In the genomic region with DNA sequence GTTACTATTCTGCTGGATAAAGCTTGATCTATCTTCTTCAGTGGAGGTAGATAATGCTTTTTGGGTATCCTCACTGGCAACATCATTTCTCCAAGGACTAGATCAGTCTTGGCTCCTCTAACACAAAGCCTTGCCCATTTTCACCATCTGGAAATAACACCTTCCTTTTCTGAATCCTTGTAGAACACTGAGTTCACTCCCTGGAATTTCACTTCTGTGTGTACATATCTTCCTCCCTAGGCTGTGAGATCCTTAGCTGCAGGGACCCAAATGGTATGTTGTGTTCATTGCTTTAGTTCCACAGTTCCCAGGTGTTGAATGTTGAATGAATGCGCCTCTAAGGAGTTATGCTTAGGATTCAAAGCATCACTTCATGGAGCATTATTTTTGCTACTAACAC, we compare ENCODE assay signal across 19 cellular contexts. TPM values are rescaled to one million over a fixed set of nuclear protein-coding genes. Genes with fewer than 3 reads are reported as not detected.
DNase-seq lines count a peak whose midpoint lies in the region; ATAC-seq and TF ChIP-seq lines count a peak whose summit lies in the region.
"Had no signal": no experiment of that assay in that cellular context is flagged by ENCODE, and none has a peak within 500 bp of the region (broad histone marks: within the 10 kb centered on the region; RNA-seq: fewer than 3 reads in every experiment).

No MANE protein-coding gene starts in this region.

- no peaks in the 10 kb centered on the region for H3K36me3 Mint-ChIP-seq in stimulated activated naive B cell treated with anti-CD40 and anti-IgM and Interleukin-4, amounts not matched to agents 10 μg/mL and 1 μg/mL and 100 μg/mL, for 72 hours
- H3K36me3 Mint-ChIP-seq: CD14-positive monocyte; CD4-positive, alpha-beta memory T cell; CD4-positive, CD25-positive, alpha-beta regulatory T cell; CD8-positive, alpha-beta memory T cell had no signal

- H3K4me1 ChIP-seq in psoas muscle, result peaks cover 28% of the 10 kb centered on the region
- H3K4me1 ChIP-seq: BLaER1 had no signal

- H3K27me3 ChIP-seq in psoas muscle (ENCODE audit: insufficient read depth in 3 of 3, low read length in 2 of 3), result no peaks in the 10 kb centered on the region
- H3K27me3 ChIP-seq: BE2C, BLaER1 had no signal

- intact Hi-C loops in psoas muscle (cut with DNase I), result loop anchor here (5.0 to 10.0 kb wide), 2 partner anchors 83 to 86 kb away; a partner anchor contains a TSS

- H3K27ac Mint-ChIP-seq in stimulated activated naive B cell treated with anti-CD40 and anti-IgM and Interleukin-4, amounts not matched to agents 10 μg/mL and 1 μg/mL and 100 μg/mL, for 72 hours, result peak overlapping the region; percentile 20
- H3K27ac Mint-ChIP-seq: CD4-positive, alpha-beta memory T cell; CD4-positive, CD25-positive, alpha-beta regulatory T cell; CD8-positive, alpha-beta memory T cell had no signal

- no peak overlapping the region for H3K4me3 ChIP-seq in psoas muscle
- H3K4me3 ChIP-seq: BLaER1 had no signal

- no peaks in the 10 kb centered on the region for H3K9me3 Mint-ChIP-seq in stimulated activated naive B cell treated with anti-CD40 and anti-IgM and Interleukin-4, amounts not matched to agents 10 μg/mL and 1 μg/mL and 100 μg/mL, for 72 hours
- H3K9me3 Mint-ChIP-seq: CD4-positive, alpha-beta memory T cell; CD8-positive, alpha-beta memory T cell had no signal

- peak overlapping the region; percentile 88 for H3K27ac ChIP-seq in psoas muscle
- H3K27ac ChIP-seq in temporal lobe (ENCODE audit: low read depth, low read length), result peak overlapping the region; percentile 34
- H3K27ac ChIP-seq: BLaER1 had no signal

- H3K27me3 Mint-ChIP-seq in stimulated activated naive B cell treated with anti-CD40 and anti-IgM and Interleukin-4, amounts not matched to agents 10 μg/mL and 1 μg/mL and 100 μg/mL, for 72 hours, result peaks cover 16 to 31% of the 10 kb centered on the region in 2 donors

- ATAC-seq in psoas muscle (no peak), HG03342 (IDR thresholded peaks at IDR 0.05; ENCODE audit: unreplicated experiment) (no peak)
- no peak for ATAC-seq in stimulated activated naive B cell treated with anti-CD40 and anti-IgM and Interleukin-4, amounts not matched to agents 10 μg/mL and 1 μg/mL and 100 μg/mL, for 72 hours (replicated peaks)

- TF ChIP-seq CTCF in psoas muscle (IDR thresholded peaks at IDR 0.05), result no peak

- DNase-seq in psoas muscle (no peak), cortex of kidney (lab: John Stamatoyannopoulos, UW) (no peak), COLO668 (lab: John Stamatoyannopoulos, UW; ENCODE audit: unreplicated experiment) (no peak)
- DNase-seq in stimulated activated naive B cell treated with anti-CD40 and anti-IgM and Interleukin-4, amounts not matched to agents 10 μg/mL and 1 μg/mL and 100 μg/mL, for 72 hours, result no peak
- DNase-seq: 8988T; ACHN; BE2C; C1 segment of cervical spinal cord; Caco-2; Calu3; CD4-positive, alpha-beta memory T cell; CD4-positive, CD25-positive, alpha-beta regulatory T cell; CD8-positive, alpha-beta memory T cell; DMS79 treated with DMSO at 0.1 percent for 48 hours; GF-D8 had no signal

- WGBS in psoas muscle, 3 donors, result 88 to 97% (median 96%) methylated on average over 1 of the region's 1 CpG

- H3K4me1 Mint-ChIP-seq in stimulated activated naive B cell treated with anti-CD40 and anti-IgM and Interleukin-4, amounts not matched to agents 10 μg/mL and 1 μg/mL and 100 μg/mL, for 72 hours, result peaks cover 16 to 24% of the 10 kb centered on the region in 2 donors
- H3K4me1 Mint-ChIP-seq: CD14-positive monocyte; CD4-positive, alpha-beta memory T cell; CD4-positive, CD25-positive, alpha-beta regulatory T cell; CD8-positive, alpha-beta memory T cell had no signal

- no peak overlapping the region for H3K4me3 Mint-ChIP-seq in stimulated activated naive B cell treated with anti-CD40 and anti-IgM and Interleukin-4, amounts not matched to agents 10 μg/mL and 1 μg/mL and 100 μg/mL, for 72 hours
- H3K4me3 Mint-ChIP-seq: CD14-positive monocyte; CD4-positive, alpha-beta memory T cell; CD4-positive, CD25-positive, alpha-beta regulatory T cell; CD8-positive, alpha-beta memory T cell had no signal

- no peaks in the 10 kb centered on the region for H3K36me3 ChIP-seq in psoas muscle (ENCODE audit: insufficient read depth in 1 of 2, low read depth in 1 of 2)
- H3K36me3 ChIP-seq: BE2C, BLaER1 had no signal

- H3K9me3 ChIP-seq in psoas muscle, result no peaks in the 10 kb centered on the region
- H3K9me3 ChIP-seq: BE2C, BLaER1, Caco-2 had no signal

RNA-seq across cellular contexts. Expression of a gene that starts 16.7 kb away (rescaled TPM):
- total RNA-seq in psoas muscle (10 to 100 TPM; 12.0 to 19.7 (median 15.1) TPM), temporal lobe (7.6 TPM)
- 1 to 10 TPM; 1.7 to 7.1 (median 5.9) TPM for polyA plus RNA-seq in psoas muscle
